In the genomic region with DNA sequence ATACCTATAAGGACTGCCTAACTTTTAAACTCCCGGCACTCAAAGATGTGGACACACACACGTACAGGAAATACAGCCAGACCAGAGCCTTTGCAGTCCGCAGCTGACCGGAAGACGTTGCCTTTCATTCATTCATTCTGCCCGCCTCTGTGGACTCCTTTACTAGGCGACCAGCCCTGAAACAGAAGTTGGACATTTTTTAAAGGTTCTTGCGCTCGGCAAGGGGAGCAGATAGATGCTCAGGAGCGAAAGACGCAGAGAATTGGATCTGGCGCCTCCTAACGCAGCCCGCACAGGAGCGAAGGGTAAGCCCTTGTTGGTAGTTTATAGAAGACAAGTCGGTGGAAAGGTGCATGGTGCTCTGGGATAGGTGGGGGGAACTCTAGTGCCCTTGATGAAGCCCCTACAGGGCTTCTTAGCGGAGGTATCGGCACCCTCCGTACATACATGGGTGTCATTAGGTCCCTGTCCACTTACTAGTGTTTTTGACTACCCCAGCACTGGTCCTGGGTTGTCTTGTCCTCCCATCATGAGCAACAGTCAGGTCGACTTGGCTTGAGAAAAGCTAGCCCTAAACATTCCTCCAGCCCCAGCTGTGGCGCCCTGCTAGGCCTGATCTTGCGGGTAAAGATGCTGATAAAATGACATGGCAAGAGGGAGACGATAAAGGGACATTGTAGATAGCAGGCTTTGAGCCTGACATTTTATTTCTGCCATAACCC, we compare ENCODE assay signal across 8 cellular contexts. TPM values are rescaled to one million over a fixed set of nuclear protein-coding genes. Genes with fewer than 3 reads are reported as not detected.
DNase-seq lines count a peak whose midpoint lies in the region; ATAC-seq, FAIRE-seq and TF ChIP-seq lines count a peak whose summit lies in the region.

Gene KDM2B (minus strand): TSS at position 65 of the 722 bp plus-strand sequence. CDS start 112 bp downstream, outside the sequence.

- TSS peak; percentile 19 for BruUV-seq in endothelial cell of umbilical vein (replicated peaks; lab: Mats Ljungman, UMichigan)

- TF ChIP-seq POLR2A in endothelial cell of umbilical vein (IDR thresholded peaks at IDR 0.05; ENCODE audit: low read depth, low read length) = no peak

- H2BK5ac ChIP-seq in mesendoderm (ENCODE audit: low read length) = peak within 1 kb of the TSS; percentile 98

- no peaks in the 10 kb centered on the region for H3K9me3 ChIP-seq in HUES6 (ENCODE audit: control insufficient read depth, insufficient read depth, low read depth, low read length)
- H3K9me3 ChIP-seq in endothelial cell of umbilical vein (replicated peaks; ENCODE audit: control insufficient read depth, insufficient read depth, low read length) = no peaks in the 10 kb centered on the region

- H3K79me2 ChIP-seq in endothelial cell of umbilical vein (ENCODE audit: control insufficient read depth, insufficient read depth, low read length) (no peaks in the 10 kb centered on the region), mesendoderm (ENCODE audit: control insufficient read depth, insufficient read depth, low read length) (peaks cover 20% of the 10 kb centered on the region)

- no peaks in the 10 kb centered on the region for H3K79me1 ChIP-seq in mesendoderm (ENCODE audit: low read length)

- no CpG with 5 or more reads among the region's 23 CpGs for WGBS in mesendoderm (ENCODE audit: extremely low coverage, insufficient coverage, low lambda C conversion rate)

- peaks cover 2% of the 10 kb centered on the region for H3K36me3 Mint-ChIP-seq in activated B cell treated with CpG ODN at 0.5 μM for 24 hours (ENCODE audit: low read depth)

- H2AK5ac ChIP-seq in mesendoderm (ENCODE audit: low read length) = peak within 1 kb of the TSS; percentile 95

- peak within 1 kb of the TSS; percentile 95 for H3K4me3 Mint-ChIP-seq in activated B cell treated with CpG ODN at 0.5 μM for 24 hours

- H3K36me3 ChIP-seq in HUES6 (ENCODE audit: control insufficient read depth, insufficient read depth, low read length) = peaks cover 2% of the 10 kb centered on the region
- H3K36me3 ChIP-seq in endothelial cell of umbilical vein (ENCODE audit: control insufficient read depth in 2 of 2, extremely low read depth in 1 of 2, insufficient read depth in 2 of 2, low read length in 2 of 2) = no peaks in the 10 kb centered on the region
- H3K36me3 ChIP-seq in mesendoderm (ENCODE audit: control insufficient read depth, insufficient read depth, low read length) = no peaks in the 10 kb centered on the region

- peak within 1 kb of the TSS; percentile 70 for H2AFZ ChIP-seq in endothelial cell of umbilical vein (ENCODE audit: low read depth, low read length)

- FAIRE-seq in endothelial cell of umbilical vein (lab: Jason Lieb, UNC) (peak; percentile 87), urothelium cell line (lab: Jason Lieb, UNC) (no peak)

- no peaks in the 10 kb centered on the region for H3K27me3 Mint-ChIP-seq in activated B cell treated with CpG ODN at 0.5 μM for 24 hours

- intact Hi-C loops in activated B cell treated with CpG ODN at 0.5 μM for 24 hours (cut with micrococcal nuclease) (loop anchor here (1.0 kb wide), 4 partner anchors 9 to 45 kb away; partner anchors contain the start of gene ORAI1), endothelial cell of umbilical vein (cut with micrococcal nuclease) (loop anchor here (2.0 to 5.0 kb wide), 2 partner anchors 28 to 211 kb away; partner anchors contain the start of gene RHOF)

- ATAC-seq in activated B cell treated with CpG ODN at 0.5 μM for 24 hours (ENCODE audit: low read depth) (no peak), GM21526 (IDR thresholded peaks at IDR 0.05; ENCODE audit: low FRiP score, unreplicated experiment) (no peak)

- H2BK120ac ChIP-seq in mesendoderm (ENCODE audit: low read depth, low read length) = peak within 1 kb of the TSS; percentile 100

- H3K4me1 Mint-ChIP-seq in activated B cell treated with CpG ODN at 0.5 μM for 24 hours = peaks cover 46% of the 10 kb centered on the region

- peak within 1 kb of the TSS; percentile 98 for H2BK15ac ChIP-seq in mesendoderm (replicated peaks; ENCODE audit: low read depth)

- H3K4me3 ChIP-seq in HUES6 (ENCODE audit: low read depth, low read length) = peak within 1 kb of the TSS; percentile 73
- peak within 1 kb of the TSS; percentile 59 to 84 (median 76) for H3K4me3 ChIP-seq in endothelial cell of umbilical vein (replicated peaks in 1 of 3; ENCODE audit: insufficient read depth in 1 of 3, low read depth in 1 of 3, low read length in 3 of 3)
- H3K4me3 ChIP-seq in mesendoderm (ENCODE audit: low read length) = peak within 1 kb of the TSS; percentile 65

- POLR2A ChIA-PET in activated B cell treated with CpG ODN at 0.5 μM for 24 hours (lab: Charles Lee) (interaction anchor here (0.5 to 10.7 kb wide), 15 partner anchors 8 to 905 kb away, joined by 3 to 232 read pairs (median 19); partner anchors contain the start of gene ORAI1), endothelial cell of umbilical vein (lab: Charles Lee) (interaction anchor here (1.1 kb wide), 1 partner anchor 106 kb away, joined by 4 read pairs; no protein-coding TSS in a partner anchor)

- DNase-seq in activated B cell treated with CpG ODN at 0.5 μM for 24 hours = no peak
- peak; percentile 63 for DNase-seq in endothelial cell of umbilical vein (ENCODE audit: low read depth, low spot score)
- DNase-seq in mesendoderm = peak; percentile 90
- no peak for DNase-seq in urothelium cell line (ENCODE audit: low spot score)

- peak within 1 kb of the TSS; percentile 74 for H3K27ac ChIP-seq in C4-2B
- peak within 1 kb of the TSS; percentile 99 for H3K27ac ChIP-seq in HUES6 (ENCODE audit: low read depth, low read length)
- peak within 1 kb of the TSS; percentile 73 for H3K27ac ChIP-seq in endothelial cell of umbilical vein (ENCODE audit: insufficient read depth, low read depth, low read length)
- peak within 1 kb of the TSS; percentile 99 for H3K27ac ChIP-seq in mesendoderm (ENCODE audit: low read depth, low read length)
- H3K27ac ChIP-seq in temporal lobe (ENCODE audit: low read depth, low read length) = peak within 1 kb of the TSS; percentile 82

- peak within 1 kb of the TSS; percentile 98 for H3K18ac ChIP-seq in mesendoderm (ENCODE audit: low read length)

- peak within 1 kb of the TSS; percentile 60 for H4K5ac ChIP-seq in mesendoderm (ENCODE audit: low read length)

- H3K9ac ChIP-seq in HUES6 (ENCODE audit: low read length) (peak within 1 kb of the TSS; percentile 99), endothelial cell of umbilical vein (replicated peaks; ENCODE audit: extremely low read depth, insufficient read depth, low read length) (peak within 1 kb of the TSS; percentile 79), mesendoderm (ENCODE audit: low read length) (peak within 1 kb of the TSS; percentile 93)

- H3K9me3 Mint-ChIP-seq in activated B cell treated with CpG ODN at 0.5 μM for 24 hours = no peaks in the 10 kb centered on the region

- no peaks in the 10 kb centered on the region for H3K9me1 ChIP-seq in endothelial cell of umbilical vein (replicated peaks; ENCODE audit: control insufficient read depth, extremely low read depth, insufficient read depth, low read length)

- peaks cover 41% of the 10 kb centered on the region for H3K4me1 ChIP-seq in HUES6 (ENCODE audit: control insufficient read depth, insufficient read depth, low read length)
- H3K4me1 ChIP-seq in endothelial cell of umbilical vein (ENCODE audit: control insufficient read depth, extremely low read depth, insufficient read depth, low read length) = peaks cover 33% of the 10 kb centered on the region
- H3K4me1 ChIP-seq in mesendoderm (ENCODE audit: control insufficient read depth, low read depth, low read length) = peaks cover 10% of the 10 kb centered on the region

- CTCF ChIA-PET in activated B cell treated with CpG ODN at 0.5 μM for 24 hours (lab: Charles Lee) (interaction anchor here (1.2 to 2.5 kb wide), 4 partner anchors 21 to 46 kb away, joined by 3 to 16 read pairs (median 8); partner anchors contain the start of gene ORAI1), endothelial cell of umbilical vein (lab: Charles Lee) (interaction anchor here (0.6 to 5.7 kb wide), 5 partner anchors 28 to 188 kb away, joined by 3 to 38 read pairs (median 30); partner anchors contain the start of genes MORN3 and ORAI1)

- H3K56ac ChIP-seq in mesendoderm (ENCODE audit: low read length) = peak within 1 kb of the TSS; percentile 99

- H3K4ac ChIP-seq in mesendoderm (ENCODE audit: low read depth, low read length) = peak within 1 kb of the TSS; percentile 98

- peak within 1 kb of the TSS; percentile 95 for H3K4me2 ChIP-seq in endothelial cell of umbilical vein (ENCODE audit: insufficient read depth, low read length)
- peak within 1 kb of the TSS; percentile 61 for H3K4me2 ChIP-seq in mesendoderm (ENCODE audit: low read length)

- TF ChIP-seq CTCF in C4-2B (conservative IDR thresholded peaks at IDR 0.05) (no peak), activated B cell treated with CpG ODN at 0.5 μM for 24 hours (IDR thresholded peaks at IDR 0.05) (no peak), endothelial cell of umbilical vein (IDR thresholded peaks at IDR 0.05; ENCODE audit: extremely low read depth in 1 of 2, insufficient read depth in 1 of 2, low read depth in 1 of 2, low read length in 2 of 2) (no peak)

- no peaks in the 10 kb centered on the region for H4K20me1 ChIP-seq in endothelial cell of umbilical vein (replicated peaks; ENCODE audit: control insufficient read depth, extremely low read depth, insufficient read depth, low read length)

- peak within 1 kb of the TSS; percentile 95 for H3K27ac Mint-ChIP-seq in activated B cell treated with CpG ODN at 0.5 μM for 24 hours

- peak within 1 kb of the TSS; percentile 37 for H3K23ac ChIP-seq in mesendoderm (ENCODE audit: low read length)

- dilution Hi-C loops in endothelial cell of umbilical vein (cut with MboI; ENCODE audit: extremely low pct_ligation_motif_present, low sequenced_read_pairs) = no loop called here

- peak within 1 kb of the TSS; percentile 83 for H4K8ac ChIP-seq in mesendoderm (ENCODE audit: low read depth, low read length)

- H3K27me3 ChIP-seq in HUES6 (ENCODE audit: control insufficient read depth, insufficient read depth, low read length) = no peaks in the 10 kb centered on the region
- no peaks in the 10 kb centered on the region for H3K27me3 ChIP-seq in endothelial cell of umbilical vein (ENCODE audit: control insufficient read depth in 2 of 2, insufficient read depth in 2 of 2, low read length in 2 of 2)
- no peaks in the 10 kb centered on the region for H3K27me3 ChIP-seq in mesendoderm (ENCODE audit: insufficient read depth, low read length, poor library complexity)

RNA-seq across cellular contexts. Expression of gene KDM2B, which starts in this region (rescaled TPM):
- total RNA-seq in activated B cell treated with CpG ODN at 0.5 μM for 24 hours (197 and 236 TPM in 2 replicates), endothelial cell of umbilical vein (34.3 and 37.3 TPM in 2 replicates), temporal lobe (65.6 TPM)
- 26.8 and 31.5 TPM in 2 replicates for polyA plus RNA-seq in endothelial cell of umbilical vein
- polyA plus RNA-seq in endothelial cell of umbilical vein (2011; cell fraction: cytosol; rRNA removed) = 17.6 and 17.9 TPM in 2 replicates
- 54.2 and 60.1 TPM in 2 replicates for polyA plus RNA-seq in endothelial cell of umbilical vein (2011; cell fraction: nucleus; rRNA removed)
- polyA plus RNA-seq in endothelial cell of umbilical vein (2012) = 26.1 and 28.2 TPM in 2 replicates
- 42.0 and 54.5 TPM in 2 replicates for polyA minus RNA-seq in endothelial cell of umbilical vein
- polyA minus RNA-seq in endothelial cell of umbilical vein (2011; cell fraction: cytosol; rRNA and poly(A)+ RNA removed) = 11.4 TPM
- 23.8 and 26.3 TPM in 2 replicates for polyA minus RNA-seq in endothelial cell of umbilical vein (2011; cell fraction: nucleus; rRNA and poly(A)+ RNA removed)
- 74.8 TPM for polyA plus RNA-seq in mesendoderm (2013, experiment 1 of 2)
- polyA plus RNA-seq in mesendoderm (2013, experiment 2 of 2) = 78.1 TPM

Comparison
In these comparisons a context has a peak if more than half of its experiments do, and no peak if none do; other contexts are left out.
1. DNase-seq: peak in endothelial cell of umbilical vein (single experiment) and mesendoderm (single experiment); none in activated B cell treated with CpG ODN at 0.5 μM for 24 hours (single experiment) and urothelium cell line (single experiment).
2. Peak in every context shown above with its lines, with median percentiles within 50 percentile points of each other: H3K27ac ChIP-seq, H3K4me3 ChIP-seq and H3K9ac ChIP-seq.